Comparison of ENCODE assay signal across 8 cellular contexts in the genomic region with DNA sequence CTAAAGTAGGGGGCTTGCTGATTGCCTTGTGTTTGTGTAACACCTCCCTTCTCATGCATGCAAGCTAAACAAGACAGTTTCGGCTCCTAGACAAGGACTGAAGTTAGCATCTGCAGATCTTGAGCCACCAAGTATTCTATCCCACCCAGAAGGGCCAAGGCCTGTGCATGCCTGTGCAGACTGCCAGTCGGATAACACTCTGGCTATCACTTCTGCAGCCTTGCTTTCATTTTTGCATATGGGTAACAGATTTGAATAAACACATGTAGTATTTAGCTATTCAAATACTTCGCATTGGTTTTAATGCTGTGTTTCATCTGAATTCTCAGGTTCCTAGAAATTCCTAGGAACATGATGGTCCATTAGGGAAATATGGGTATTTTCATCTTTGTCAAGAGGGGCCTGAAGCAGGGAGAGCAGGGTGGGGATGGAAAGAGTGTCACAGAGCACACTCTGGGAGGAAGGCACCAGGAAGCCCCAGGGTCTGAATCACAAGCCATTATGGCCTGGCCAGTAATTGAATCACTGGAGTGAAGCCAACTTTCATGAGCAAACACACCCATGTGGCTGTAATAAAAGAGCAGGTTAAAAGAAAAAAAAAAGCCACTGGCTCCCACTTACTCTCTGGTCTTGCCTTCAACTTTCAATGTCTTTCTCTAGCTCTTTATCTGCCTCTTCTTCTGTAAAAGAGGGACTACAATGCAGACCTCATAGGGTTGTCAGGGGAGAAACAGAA.
DNase-seq lines count a peak whose midpoint lies in the region; ATAC-seq and TF ChIP-seq lines count a peak whose summit lies in the region.

No MANE protein-coding gene starts in this region.

- ATAC-seq in GM19035 (IDR thresholded peaks at IDR 0.05; ENCODE audit: unreplicated experiment) = no peak

- H3K9me2 ChIP-seq in MM.1S (replicated peaks; ENCODE audit: insufficient read depth, low read length) = no peaks in the 10 kb centered on the region

- TF ChIP-seq CTCF in MM.1S (IDR thresholded peaks at IDR 0.05; ENCODE audit: low read length) = no peak

- H3K9me3 ChIP-seq in mucosa of stomach (ENCODE audit: control insufficient read depth, low read length) (no peaks in the 10 kb centered on the region), MM.1S (replicated peaks; ENCODE audit: insufficient read depth, low read length) (no peaks in the 10 kb centered on the region)

- H3K4me2 ChIP-seq in MM.1S (ENCODE audit: low read depth, low read length) = no peak overlapping the region

- H3K79me2 ChIP-seq in MM.1S (ENCODE audit: low read length) = no peaks in the 10 kb centered on the region

- H3K36me3 ChIP-seq in mucosa of stomach (ENCODE audit: control insufficient read depth, insufficient read depth, low read length) (no peaks in the 10 kb centered on the region), MM.1S (replicated peaks; ENCODE audit: insufficient read depth, low read length) (no peaks in the 10 kb centered on the region)

- peaks cover 72% of the 10 kb centered on the region for H3K4me1 ChIP-seq in mucosa of stomach (ENCODE audit: control insufficient read depth, insufficient read depth, low read length)
- H3K4me1 ChIP-seq in MM.1S (ENCODE audit: low read length) = no peaks in the 10 kb centered on the region

- H3K4me3 ChIP-seq in mucosa of stomach (ENCODE audit: low read length) (no peak overlapping the region), MM.1S (ENCODE audit: low read length) (no peak overlapping the region)

- H3K9ac ChIP-seq in mucosa of stomach (ENCODE audit: low read length) (peak overlapping the region; percentile 25), MM.1S (ENCODE audit: low read length) (no peak overlapping the region)

- peak; percentile 91 for DNase-seq in EL
- DNase-seq in NCI-H2081 treated with DMSO at 0.1 percent for 48 hours (lab: John Stamatoyannopoulos, UW) = peak; percentile 90
- peak; percentile 89 for DNase-seq in astrocyte of the hippocampus (ENCODE audit: low read depth, low spot score)
- no peak for DNase-seq in NCI-H1694 (lab: John Stamatoyannopoulos, UW)
- DNase-seq in MM.1S = no peak
- DNase-seq in stimulated activated naive CD4-positive, alpha-beta T cell treated with Interleukin-2 at 50 U/mL for 16 hours (lab: John Stamatoyannopoulos, UW) = no peak

- H3K27me3 ChIP-seq in mucosa of stomach (ENCODE audit: control insufficient read depth, insufficient read depth, low read length) = no peaks in the 10 kb centered on the region
- no peaks in the 10 kb centered on the region for H3K27me3 ChIP-seq in MM.1S (replicated peaks; ENCODE audit: insufficient read depth, low read length)

- H3K27ac ChIP-seq in MM.1S (ENCODE audit: low read length) = no peak overlapping the region

- no peaks in the 10 kb centered on the region for H4K20me1 ChIP-seq in MM.1S (ENCODE audit: insufficient read depth, low read length)

- no peak overlapping the region for H2AFZ ChIP-seq in MM.1S (ENCODE audit: low read length)

- no peaks in the 10 kb centered on the region for H3F3A ChIP-seq in MM.1S (ENCODE audit: insufficient read depth, low read length)

Comparison
In these comparisons a context has a peak if more than half of its experiments do, and no peak if none do; other contexts are left out.
1. DNase-seq: peak in EL (single experiment), NCI-H2081 treated with DMSO at 0.1 percent for 48 hours (single experiment) and astrocyte of the hippocampus (single experiment); none in NCI-H1694 (single experiment), MM.1S (single experiment) and stimulated activated naive CD4-positive, alpha-beta T cell treated with Interleukin-2 at 50 U/mL for 16 hours (single experiment).